Comparison of ENCODE assay signal across 8 cellular contexts in genomic region chrX:11100281-11101035, GRCh38. TPM values are rescaled to one million over a fixed set of nuclear protein-coding genes. Genes with fewer than 3 reads are reported as not detected.
DNase-seq lines count a peak whose midpoint lies in the region; ATAC-seq lines count a peak whose summit lies in the region.

No MANE protein-coding gene starts in this region.

- no peaks in the 10 kb centered on the region for H3K27me3 ChIP-seq in mucosa of rectum (ENCODE audit: control insufficient read depth in 2 of 2, insufficient read depth in 2 of 2, low read length in 2 of 2)

- peaks cover 3 to 4% of the 10 kb centered on the region in 2 donors for H3K4me1 ChIP-seq in mucosa of rectum (ENCODE audit: control insufficient read depth in 2 of 2, insufficient read depth in 2 of 2, low read length in 2 of 2)

- no peak overlapping the region for H3K4me3 ChIP-seq in mucosa of rectum (ENCODE audit: low read length in 2 of 2)

- H3K36me3 ChIP-seq in mucosa of rectum (ENCODE audit: control insufficient read depth in 2 of 2, insufficient read depth in 2 of 2, low read length in 2 of 2), result no peaks in the 10 kb centered on the region

- no peak overlapping the region for H3K9ac ChIP-seq in mucosa of rectum (ENCODE audit: low read depth in 1 of 2, low read length in 2 of 2)

- peak overlapping the region; percentile 14 to 25 for H3K27ac ChIP-seq in mucosa of rectum (ENCODE audit: low read depth in 2 of 2, low read length in 2 of 2)

- H3K9me3 ChIP-seq in mucosa of rectum (ENCODE audit: control insufficient read depth in 2 of 2, low read length in 2 of 2), result no peaks in the 10 kb centered on the region

- peak; percentile 8 to 33 for DNase-seq in NCI-H2081 (lab: John Stamatoyannopoulos, UW)
- no peak for DNase-seq in NCI-H2081 treated with DMSO at 0.1 percent for 48 hours (lab: John Stamatoyannopoulos, UW)
- DNase-seq in NCI-H510A (lab: John Stamatoyannopoulos, UW), result peak; percentile 7
- DNase-seq in dermis microvascular lymphatic vessel endothelial cell (ENCODE audit: low read depth in 2 of 2), result peak; percentile 15 to 53
- DNase-seq in NCI-H2029 treated with DMSO at 0.1 percent for 48 hours (lab: John Stamatoyannopoulos, UW), result no peak

- no peak for ATAC-seq in HG02571 (IDR thresholded peaks at IDR 0.05; ENCODE audit: unreplicated experiment)
- ATAC-seq in GM18519 (IDR thresholded peaks at IDR 0.05; ENCODE audit: low FRiP score, unreplicated experiment), result no peak

RNA-seq across cellular contexts. Expression of gene HCCS, which starts 10.7 kb away (rescaled TPM):
- 16.2 and 20.1 TPM in 2 replicates for total RNA-seq in dermis microvascular lymphatic vessel endothelial cell

Comparison
In these comparisons a context has a peak if more than half of its experiments do, and no peak if none do; other contexts are left out.
1. DNase-seq: peak in NCI-H2081 (2 of 2), NCI-H510A (single experiment) and dermis microvascular lymphatic vessel endothelial cell (2 of 2); none in NCI-H2081 treated with DMSO at 0.1 percent for 48 hours (single experiment) and NCI-H2029 treated with DMSO at 0.1 percent for 48 hours (single experiment).